ENCODE assay signal across 8 cellular contexts in genomic region chr19:58520257-58520599, GRCh38. TPM values are rescaled to one million over a fixed set of nuclear protein-coding genes. Genes with fewer than 3 reads are reported as not detected.
DNase-seq lines count a peak whose midpoint lies in the region; ATAC-seq, FAIRE-seq and TF ChIP-seq lines count a peak whose summit lies in the region.

No MANE protein-coding gene starts in this region.

- H3K36me3 ChIP-seq in HUES48 (ENCODE audit: control insufficient read depth, insufficient read depth, low read length): peaks cover 3% of the 10 kb centered on the region; the same call in 1 of the 2 replicates

- H3K4me3 Mint-ChIP-seq in activated naive CD8-positive, alpha-beta T cell treated with anti-CD3 and anti-CD28 coated beads for 36 hours: peak overlapping the region; percentile 96
- peak overlapping the region; percentile 93 to 97 for H3K4me3 Mint-ChIP-seq in stimulated activated naive CD8-positive, alpha-beta T cell treated with anti-CD3 and anti-CD28 coated beads, Interleukin-15, amount 100 ng/mL, for 72 hours

- H3K9me3 Mint-ChIP-seq in activated naive CD8-positive, alpha-beta T cell treated with anti-CD3 and anti-CD28 coated beads for 36 hours: no peaks in the 10 kb centered on the region
- no peaks in the 10 kb centered on the region for H3K9me3 Mint-ChIP-seq in stimulated activated naive CD8-positive, alpha-beta T cell treated with anti-CD3 and anti-CD28 coated beads, Interleukin-15, amount 100 ng/mL, for 72 hours

- ATAC-seq in stimulated activated naive CD8-positive, alpha-beta T cell treated with anti-CD3 and anti-CD28 coated beads, Interleukin-15, amount 100 ng/mL, for 72 hours: no peak

- peak overlapping the region; percentile 94 for H3K9ac ChIP-seq in HUES48 (ENCODE audit: low read depth, low read length)

- H3K27me3 Mint-ChIP-seq in activated naive CD8-positive, alpha-beta T cell treated with anti-CD3 and anti-CD28 coated beads for 36 hours: no peaks in the 10 kb centered on the region
- no peaks in the 10 kb centered on the region for H3K27me3 Mint-ChIP-seq in stimulated activated naive CD8-positive, alpha-beta T cell treated with anti-CD3 and anti-CD28 coated beads, Interleukin-15, amount 100 ng/mL, for 72 hours

- no peaks in the 10 kb centered on the region for H3K27me3 ChIP-seq in HUES48 (ENCODE audit: control insufficient read depth, insufficient read depth, low read length)

- peak overlapping the region; percentile 99 for H3K27ac ChIP-seq in HUES48 (ENCODE audit: low read depth, low read length)

- H3K27ac Mint-ChIP-seq in activated naive CD8-positive, alpha-beta T cell treated with anti-CD3 and anti-CD28 coated beads for 36 hours: peak overlapping the region; percentile 88
- peak overlapping the region; percentile 98 to 99 for H3K27ac Mint-ChIP-seq in stimulated activated naive CD8-positive, alpha-beta T cell treated with anti-CD3 and anti-CD28 coated beads, Interleukin-15, amount 100 ng/mL, for 72 hours

- FAIRE-seq in D721Med (lab: Jason Lieb, UNC): no peak

- intact Hi-C loops in posterior vena cava (cut with DNase I): no loop called here

- peaks cover 23% of the 10 kb centered on the region for H3K4me1 ChIP-seq in HUES48 (ENCODE audit: control insufficient read depth, insufficient read depth, low read length)

- H3K36me3 Mint-ChIP-seq in activated naive CD8-positive, alpha-beta T cell treated with anti-CD3 and anti-CD28 coated beads for 36 hours: peaks cover 18% of the 10 kb centered on the region

- TF ChIP-seq CTCF in D721Med (IDR thresholded peaks at IDR 0.05; ENCODE audit: insufficient read depth, missing control alignments): no peak

- H3K4me3 ChIP-seq in HUES48 (ENCODE audit: low read depth, low read length): peak overlapping the region; percentile 71
- H3K4me3 ChIP-seq in iPS-18c (ENCODE audit: insufficient read depth, low read depth, low read length): peak overlapping the region; percentile 95

- H3K4me1 Mint-ChIP-seq in activated naive CD8-positive, alpha-beta T cell treated with anti-CD3 and anti-CD28 coated beads for 36 hours: peaks cover 23% of the 10 kb centered on the region
- peaks cover 49% of the 10 kb centered on the region for H3K4me1 Mint-ChIP-seq in stimulated activated naive CD8-positive, alpha-beta T cell treated with anti-CD3 and anti-CD28 coated beads, Interleukin-15, amount 100 ng/mL, for 72 hours

- DNase-seq in activated naive CD8-positive, alpha-beta T cell treated with anti-CD3 and anti-CD28 coated beads for 36 hours: no peak
- DNase-seq in stimulated activated naive CD8-positive, alpha-beta T cell treated with anti-CD3 and anti-CD28 coated beads, Interleukin-15, amount 100 ng/mL, for 72 hours: no peak
- DNase-seq in D721Med (ENCODE audit: insufficient read length, low spot score): no peak
- DNase-seq in posterior vena cava (ENCODE audit: low spot score): no peak
- no peak for DNase-seq in cerebellar nuclear complex (lab: John Stamatoyannopoulos, UW)
- DNase-seq in inferior parietal cortex (ENCODE audit: extremely low spot score): no peak

- H3K9me3 ChIP-seq in HUES48 (ENCODE audit: control insufficient read depth, insufficient read depth, low read length) (no peaks in the 10 kb centered on the region), iPS-18c (ENCODE audit: control insufficient read depth, insufficient read depth, low read length) (peaks cover 3% of the 10 kb centered on the region)

RNA-seq across cellular contexts. Expression of gene ZBTB45, which starts 0.6 kb away (rescaled TPM):
- 10 to 100 TPM; 11.1 to 11.8 TPM for total RNA-seq in activated naive CD8-positive, alpha-beta T cell treated with anti-CD3 and anti-CD28 coated beads for 36 hours
- 10 to 100 TPM; 11.8 to 12.1 TPM for total RNA-seq in posterior vena cava

RNA-seq across cellular contexts. Expression of gene SLC27A5, which starts 8.4 kb away (rescaled TPM):
- total RNA-seq in activated naive CD8-positive, alpha-beta T cell treated with anti-CD3 and anti-CD28 coated beads for 36 hours: 10 to 100 TPM; 23.4 to 28.0 TPM
- 1 to 10 TPM; 7.6 to 7.9 TPM for total RNA-seq in posterior vena cava

RNA-seq across cellular contexts. Expression of gene TRIM28, which starts 23.6 kb away (rescaled TPM):
- 100 to 1,000 TPM; 671 to 701 TPM for total RNA-seq in activated naive CD8-positive, alpha-beta T cell treated with anti-CD3 and anti-CD28 coated beads for 36 hours
- 100 to 1,000 TPM; 159 to 168 TPM for total RNA-seq in posterior vena cava

RNA-seq across cellular contexts. Expression of gene CHMP2A, which starts 34.7 kb away (rescaled TPM):
- 10 to 100 TPM; 76.9 to 79.2 TPM for total RNA-seq in activated naive CD8-positive, alpha-beta T cell treated with anti-CD3 and anti-CD28 coated beads for 36 hours
- 100 to 1,000 TPM in 1 of 2 donors, 10 to 100 TPM in 1; 96.9 to 103 TPM for total RNA-seq in posterior vena cava

RNA-seq across cellular contexts. Expression of gene UBE2M, which starts 38.2 kb away (rescaled TPM):
- 100 to 1,000 TPM; 154 to 162 TPM for total RNA-seq in activated naive CD8-positive, alpha-beta T cell treated with anti-CD3 and anti-CD28 coated beads for 36 hours
- 10 to 100 TPM; 53.3 to 60.0 TPM for total RNA-seq in posterior vena cava
